In genomic region chr4:77240469-77241066, GRCh38 we compare ENCODE assay signal across 7 cellular contexts.
DNase-seq lines count a peak whose midpoint lies in the region; ATAC-seq and TF ChIP-seq lines count a peak whose summit lies in the region.

No MANE protein-coding gene starts in this region.

- no peak overlapping the region for H2AFZ ChIP-seq in mammary epithelial cell (ENCODE audit: low read depth, low read length)

- BruUV-seq in mammary epithelial cell (replicated peaks; lab: Mats Ljungman, UMichigan): no TSS peak

- intact Hi-C loops in mammary epithelial cell (cut with micrococcal nuclease): loop anchor here (1.0 to 5.0 kb wide), 4 partner anchors 65 to 192 kb away; no protein-coding TSS in a partner anchor

- H3K4me3 ChIP-seq in GM12875 (ENCODE audit: low read depth, low read length): no peak overlapping the region
- H3K4me3 ChIP-seq in WERI-Rb-1 (ENCODE audit: low read depth, low read length): no peak overlapping the region
- H3K4me3 ChIP-seq in mammary epithelial cell (replicated peaks in 1 of 3; ENCODE audit: insufficient read depth in 1 of 3, low read depth in 2 of 3, low read length in 3 of 3): no peak overlapping the region

- H3K36me3 ChIP-seq in WERI-Rb-1 (no peaks in the 10 kb centered on the region), mammary epithelial cell (ENCODE audit: insufficient read depth, low read length) (no peaks in the 10 kb centered on the region)

- 17% methylated on average over 9 of the region's 10 CpGs for WGBS in mammary epithelial cell (ENCODE audit: low coverage, missing lambda C conversion rate)

- in situ Hi-C loops in mammary epithelial cell (cut with MboI; ENCODE audit: low sequenced_read_pairs in 2 of 2): loop anchor here (5.0 to 25.0 kb wide), 3 partner anchors 67 to 372 kb away; partner anchors contain the start of gene CXCL13 (in 1 of the 2)

- DNase-seq in NCI-H1694 treated with DMSO at 0.1 percent for 48 hours (lab: John Stamatoyannopoulos, UW) (peak; percentile 20), WERI-Rb-1 (peak; percentile 75), mammary epithelial cell (peak; percentile 28), kidney glomerular epithelial cell (lab: John Stamatoyannopoulos, UW) (peak; percentile 66)
- peak; percentile 42 to 66 for DNase-seq in stimulated activated CD4-positive, alpha-beta T cell treated with anti-CD3 and anti-CD28 coated beads, Interleukin-4, amount 100 ng/mL, for 48 hours (ENCODE audit: low read depth in 2 of 2)

- no peaks in the 10 kb centered on the region for H3K9me3 ChIP-seq in WERI-Rb-1 (ENCODE audit: severe bottlenecking)
- no peaks in the 10 kb centered on the region for H3K9me3 ChIP-seq in mammary epithelial cell (replicated peaks; ENCODE audit: insufficient read depth, low read length)

- H3K27ac ChIP-seq in WERI-Rb-1 (no peak overlapping the region), mammary epithelial cell (ENCODE audit: insufficient read depth, low read depth, low read length) (no peak overlapping the region)

- dilution Hi-C loops in mammary epithelial cell (cut with HindIII; ENCODE audit: low sequenced_read_pairs): no loop called here

- H3K9ac ChIP-seq in mammary epithelial cell (ENCODE audit: insufficient read depth, low read length): no peak overlapping the region

- ATAC-seq in HG02610 (IDR thresholded peaks at IDR 0.05; ENCODE audit: unreplicated experiment): peak; percentile 76

- H3K27me3 ChIP-seq in WERI-Rb-1 (ENCODE audit: insufficient read depth, low read depth, severe bottlenecking) (no peaks in the 10 kb centered on the region), mammary epithelial cell (ENCODE audit: insufficient read depth, low read length) (no peaks in the 10 kb centered on the region)

- H3K4me2 ChIP-seq in mammary epithelial cell (ENCODE audit: insufficient read depth, low read depth, low read length): no peak overlapping the region

- CTCF ChIA-PET in mammary epithelial cell (lab: Charles Lee; ENCODE audit: low non-redundant PET): no interaction called here

- TF ChIP-seq CTCF in GM12875 (IDR thresholded peaks at IDR 0.05; ENCODE audit: borderline replicate concordance, insufficient read depth, low read depth, low read length) (peak; percentile 84), WERI-Rb-1 (IDR thresholded peaks at IDR 0.05; ENCODE audit: low read depth, low read length) (peak; percentile 88), mammary epithelial cell (conservative IDR thresholded peaks at IDR 0.05 in 1 of 2, IDR thresholded peaks at IDR 0.05 in 1 of 2; ENCODE audit: extremely low read depth in 1 of 2, insufficient read depth in 1 of 2, low read depth in 1 of 2, low read length in 2 of 2) (peak; percentile 91 to 93)

- H3K4me1 ChIP-seq in mammary epithelial cell (ENCODE audit: insufficient read depth, low read length): no peaks in the 10 kb centered on the region

- no peaks in the 10 kb centered on the region for H3K79me2 ChIP-seq in mammary epithelial cell (ENCODE audit: insufficient read depth, low read length)

- no peaks in the 10 kb centered on the region for H4K20me1 ChIP-seq in mammary epithelial cell (ENCODE audit: insufficient read depth, low read length)

Comparison
In these comparisons a context has a peak if more than half of its experiments do, and no peak if none do; other contexts are left out.
1. DNase-seq: peak in every context shown above with its lines; median percentile 75 in WERI-Rb-1; 66 in kidney glomerular epithelial cell; 54 in stimulated activated CD4-positive, alpha-beta T cell treated with anti-CD3 and anti-CD28 coated beads, Interleukin-4, amount 100 ng/mL, for 48 hours; 28 in mammary epithelial cell; 20 in NCI-H1694 treated with DMSO at 0.1 percent for 48 hours.